Comparison of ENCODE assay signal across 11 cellular contexts in the genomic region with DNA sequence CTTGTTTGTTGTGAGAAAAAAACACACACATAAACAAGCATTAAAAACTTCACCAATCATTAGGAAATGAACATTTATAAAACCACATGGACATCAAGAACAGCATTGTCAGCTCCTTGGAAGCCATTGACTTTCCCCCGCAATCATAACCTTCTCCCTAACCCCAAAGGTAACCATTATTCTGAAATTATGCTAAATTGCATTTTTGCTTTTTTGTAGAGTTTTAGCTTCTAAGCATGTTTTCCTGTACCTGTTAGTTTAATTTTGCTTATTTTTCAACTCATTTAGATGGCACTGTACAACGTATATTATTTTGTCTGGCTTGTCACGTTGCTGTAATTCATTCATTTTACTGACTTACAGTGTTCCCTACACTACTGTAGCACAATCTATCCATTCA. TPM values are rescaled to one million over a fixed set of nuclear protein-coding genes. Genes with fewer than 3 reads are reported as not detected.
"Had no signal": no experiment of that assay in that cellular context is flagged by ENCODE, and none has a peak within 500 bp of the region (broad histone marks: within the 10 kb centered on the region; RNA-seq: fewer than 3 reads in every experiment).

No MANE protein-coding gene starts in this region.

- H3K27ac ChIP-seq: GM23248 had no signal

- ATAC-seq: GM23338, HCT116 had no signal

- H2AFZ ChIP-seq: GM23248, GM23338 had no signal

- H3K4me2 ChIP-seq: GM23338 had no signal

- H3K9me3 ChIP-seq: HAP-1 had no signal

- DNase-seq: GM23248, GOT3, H7, H9, HCEC 1CT, HFFc6 had no signal

- H3K9ac ChIP-seq: GM23248 had no signal

- H3K4me1 ChIP-seq: HAP-1 had no signal

- H3K36me3 ChIP-seq: HAP-1 had no signal

- FAIRE-seq: H1, H54 had no signal

- H3K4me3 ChIP-seq: GM23248, GM23338, HAP-1 had no signal

RNA-seq across cellular contexts. Expression of a gene that starts 36.8 kb away (rescaled TPM):
- total RNA-seq: GM23248, GM23338, H1, H7, H9, HFFc6 had no signal
- polyA plus RNA-seq: GM23248, H1 had no signal
